Comparison of ENCODE assay signal across 13 cellular contexts in genomic region chr2:53498210-53498609, GRCh38.
DNase-seq lines count a peak whose midpoint lies in the region; ATAC-seq and TF ChIP-seq lines count a peak whose summit lies in the region.
"Had no signal": no experiment of that assay in that cellular context is flagged by ENCODE, and none has a peak within 500 bp of the region (broad histone marks: within the 10 kb centered on the region; RNA-seq: fewer than 3 reads in every experiment).

No MANE protein-coding gene starts in this region.

- no peak for TF ChIP-seq POLR2A in prostate gland (IDR thresholded peaks at IDR 0.05)

- no peak for TF ChIP-seq CTCF in prostate gland (IDR thresholded peaks at IDR 0.05)

- H3K9me3 ChIP-seq in prostate gland, result no peaks in the 10 kb centered on the region
- H3K9me3 ChIP-seq: ovary had no signal

- DNase-seq in EL, result peak; percentile 38
- peak; percentile 95 for DNase-seq in SHP77 treated with DMSO at 0.1 percent for 48 hours (lab: John Stamatoyannopoulos, UW)
- peak; percentile 4 for DNase-seq in fibroblast of the conjunctiva (ENCODE audit: low read depth)
- DNase-seq in prostate gland (ENCODE audit: low spot score), result peak; percentile 16
- no peak for DNase-seq in globus pallidus (ENCODE audit: low spot score)
- no peak for DNase-seq in hippocampal formation (lab: John Stamatoyannopoulos, UW)
- DNase-seq: activated CD4-positive, alpha-beta memory T cell treated with anti-CD3 and anti-CD28 coated beads for 36 hours; ovary; stimulated activated CD4-positive, alpha-beta T cell treated with anti-CD3 and anti-CD28 coated beads, Interleukin-2, amount 100 ng/mL, for 48 hours; stimulated activated naive CD4-positive, alpha-beta T cell had no signal

- H3K27me3 Mint-ChIP-seq in stimulated activated memory B cell treated with anti-CD40 and anti-IgM and Interleukin-4, amounts not matched to agents 10 μg/mL and 1 μg/mL and 100 μg/mL, for 72 hours, result peaks cover 9% of the 10 kb centered on the region
- H3K27me3 Mint-ChIP-seq: activated CD4-positive, alpha-beta memory T cell treated with anti-CD3 and anti-CD28 coated beads for 36 hours had no signal

- intact Hi-C loops in prostate gland (cut with DNase I), result no loop called here

- H3K4me1 ChIP-seq in prostate gland (replicated peaks), result no peaks in the 10 kb centered on the region

- H3K4me1 Mint-ChIP-seq in stimulated activated memory B cell treated with anti-CD40 and anti-IgM and Interleukin-4, amounts not matched to agents 10 μg/mL and 1 μg/mL and 100 μg/mL, for 72 hours, result no peaks in the 10 kb centered on the region

- no peak overlapping the region for H3K4me3 ChIP-seq in prostate gland
- H3K4me3 ChIP-seq: ovary had no signal

- H3K27me3 ChIP-seq in prostate gland (replicated peaks; ENCODE audit: insufficient read depth), result no peaks in the 10 kb centered on the region
- H3K27me3 ChIP-seq: ovary had no signal

- no peaks in the 10 kb centered on the region for H3K9me3 Mint-ChIP-seq in stimulated activated memory B cell treated with anti-CD40 and anti-IgM and Interleukin-4, amounts not matched to agents 10 μg/mL and 1 μg/mL and 100 μg/mL, for 72 hours
- H3K9me3 Mint-ChIP-seq: activated CD4-positive, alpha-beta memory T cell treated with anti-CD3 and anti-CD28 coated beads for 36 hours had no signal

- H3K27ac ChIP-seq in prostate gland, result peak overlapping the region in 1 of 2 donors; percentile 10
- H3K27ac ChIP-seq: HL-60, ovary had no signal

- ATAC-seq in GM19467 (IDR thresholded peaks at IDR 0.05; ENCODE audit: unreplicated experiment), result no peak
- ATAC-seq in stimulated activated memory B cell treated with anti-CD40 and anti-IgM and Interleukin-4, amounts not matched to agents 10 μg/mL and 1 μg/mL and 100 μg/mL, for 72 hours, result no peak

- no peaks in the 10 kb centered on the region for H3K36me3 ChIP-seq in prostate gland
- H3K36me3 ChIP-seq: ovary had no signal

- H3K4me3 Mint-ChIP-seq in stimulated activated memory B cell treated with anti-CD40 and anti-IgM and Interleukin-4, amounts not matched to agents 10 μg/mL and 1 μg/mL and 100 μg/mL, for 72 hours, result no peak overlapping the region
- H3K4me3 Mint-ChIP-seq: activated CD4-positive, alpha-beta memory T cell treated with anti-CD3 and anti-CD28 coated beads for 36 hours had no signal

- no peak overlapping the region for H3K27ac Mint-ChIP-seq in stimulated activated memory B cell treated with anti-CD40 and anti-IgM and Interleukin-4, amounts not matched to agents 10 μg/mL and 1 μg/mL and 100 μg/mL, for 72 hours
- H3K27ac Mint-ChIP-seq: activated CD4-positive, alpha-beta memory T cell treated with anti-CD3 and anti-CD28 coated beads for 36 hours had no signal

- no peaks in the 10 kb centered on the region for H3K36me3 Mint-ChIP-seq in stimulated activated memory B cell treated with anti-CD40 and anti-IgM and Interleukin-4, amounts not matched to agents 10 μg/mL and 1 μg/mL and 100 μg/mL, for 72 hours
- H3K36me3 Mint-ChIP-seq: activated CD4-positive, alpha-beta memory T cell treated with anti-CD3 and anti-CD28 coated beads for 36 hours had no signal

- WGBS in prostate gland, result 30% methylated on average over 1 of the region's 1 CpG

Comparison
In these comparisons a context has a peak if more than half of its experiments do, and no peak if none do; other contexts are left out.
1. DNase-seq: peak in EL (single experiment), SHP77 treated with DMSO at 0.1 percent for 48 hours (single experiment), fibroblast of the conjunctiva (single experiment) and prostate gland (single experiment); none in globus pallidus (single experiment) and hippocampal formation (0 of 2).